In the genomic region with DNA sequence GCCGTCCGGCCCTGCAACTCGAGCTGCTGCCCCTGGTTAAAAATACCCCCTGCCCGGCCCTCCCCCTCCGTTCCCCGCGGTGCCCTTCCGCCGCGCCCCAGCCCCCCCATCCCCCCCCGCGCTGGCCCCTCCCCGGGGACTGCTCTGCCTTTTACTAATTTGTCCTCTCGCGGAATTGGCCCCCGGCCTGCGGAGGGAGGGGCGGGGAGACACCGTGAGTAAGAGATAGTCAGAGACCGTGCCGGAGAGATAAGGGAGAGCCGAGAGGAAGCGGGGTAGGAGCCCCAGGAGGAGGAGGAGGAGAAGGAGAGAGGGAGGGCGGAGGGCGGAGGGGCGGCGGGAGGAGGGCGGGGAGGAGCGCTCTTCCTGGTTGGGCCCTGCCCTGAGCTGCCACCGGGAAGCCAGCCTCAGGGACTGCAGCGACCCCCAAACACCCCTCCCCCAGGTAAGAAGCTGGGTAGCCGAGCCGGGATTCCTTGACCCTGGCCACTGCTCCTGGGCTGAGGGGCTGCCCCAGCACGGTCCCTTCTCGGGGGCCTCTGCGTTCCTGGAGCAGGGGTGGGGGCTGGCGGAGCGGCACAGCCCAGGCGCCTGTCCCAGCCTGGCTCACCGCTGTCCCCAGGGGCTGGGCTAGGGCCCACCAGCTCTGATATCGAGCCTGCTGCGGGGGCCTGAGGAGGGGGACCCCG, we compare ENCODE assay signal across 1 cellular context.
TF ChIP-seq lines count a peak whose summit lies in the region.

TSS of gene CAPN1 (plus strand) at position 360 of the 689 bp plus-strand sequence. CDS start 774 bp downstream, outside the sequence.

TF ChIP-seq in HEK293, 187 proteins besides CTCF, POLR2A, EP300 and RAD21 (continued from another document):
- TF ChIP-seq PRDM2 (tag by site-specific recombination; IDR thresholded peaks at IDR 0.05; ENCODE audit: borderline replicate concordance) (no peak), ZBTB21 (tag by site-specific recombination; IDR thresholded peaks at IDR 0.05) (no peak), ZNF341 (tag by site-specific recombination; IDR thresholded peaks at IDR 0.05; ENCODE audit: low read depth) (peak; percentile 97), ZNF335 (tag by site-specific recombination; conservative IDR thresholded peaks at IDR 0.05) (peak; percentile 92), ZNF140 (tag by site-specific recombination; IDR thresholded peaks at IDR 0.05) (no peak), ZNF792 (tag by site-specific recombination; IDR thresholded peaks at IDR 0.05) (no peak), ZNF514 (tag by site-specific recombination; IDR thresholded peaks at IDR 0.05) (no peak), ZNF488 (tag by site-specific recombination; IDR thresholded peaks at IDR 0.05) (no peak), BCL11B (tag by site-specific recombination; IDR thresholded peaks at IDR 0.05; ENCODE audit: low read depth) (no peak), ZNF239 (tag by site-specific recombination; IDR thresholded peaks at IDR 0.05) (no peak), MEIS1 (CRISPR knock-in tag; IDR thresholded peaks at IDR 0.05; ENCODE audit: borderline replicate concordance) (no peak), ZNF571 (tag by site-specific recombination; IDR thresholded peaks at IDR 0.05) (no peak), ZNF549 (tag by site-specific recombination; IDR thresholded peaks at IDR 0.05) (no peak), KLF1 (tag by site-specific recombination; IDR thresholded peaks at IDR 0.05) (peak; percentile 21; the same call in 1 of the 2 replicates), ZBTB8A (tag by site-specific recombination; IDR thresholded peaks at IDR 0.05) (no peak)
TF ChIP-seq in HEK293: peak in this region for 13.
